In genomic region chr12:12898136-12898712, GRCh38 we compare ENCODE assay signal across 28 cellular contexts. TPM values are rescaled to one million over a fixed set of nuclear protein-coding genes. Genes with fewer than 3 reads are reported as not detected.
A peak's percentile ranks its signal among the peaks of the same experiment; 100 is the strongest.
DNase-seq lines count a peak whose midpoint lies in the region; ATAC-seq and TF ChIP-seq lines count a peak whose summit lies in the region.
"Had no signal": no experiment of that assay in that cellular context is flagged by ENCODE, and none has a peak within 500 bp of the region (broad histone marks: within the 10 kb centered on the region; RNA-seq: fewer than 3 reads in every experiment).

No MANE protein-coding gene starts in this region.

- TF ChIP-seq EP300 in Ishikawa (IDR thresholded peaks at IDR 0.05; ENCODE audit: borderline replicate concordance) (no peak), ovary (IDR thresholded peaks at IDR 0.05) (no peak)

- no peak overlapping the region for H3K4me3 ChIP-seq in ovary
- H3K4me3 ChIP-seq: cardiac muscle cell, dorsolateral prefrontal cortex, neural progenitor cell had no signal

- H3K4me3 Mint-ChIP-seq in chondrocyte (ENCODE audit: unreplicated experiment) = no peak overlapping the region
- H3K4me3 Mint-ChIP-seq: activated naive CD4-positive, alpha-beta T cell treated with anti-CD3 and anti-CD28 coated beads for 36 hours; activated T-cell treated with anti-CD3 and anti-CD28 coated beads, Interleukin-2, amount 50 U/mL, for 72 hours; CD4-positive, alpha-beta T cell; neural progenitor cell had no signal

- no peaks in the 10 kb centered on the region for H3K9me3 ChIP-seq in ovary
- H3K9me3 ChIP-seq: SK-N-SH had no signal

- no peaks in the 10 kb centered on the region for H3K36me3 ChIP-seq in ovary
- H3K36me3 ChIP-seq: cardiac muscle cell, neural progenitor cell had no signal

- H3K27ac Mint-ChIP-seq in chondrocyte (ENCODE audit: unreplicated experiment) = peak overlapping the region; percentile 96
- H3K27ac Mint-ChIP-seq: activated naive CD4-positive, alpha-beta T cell treated with anti-CD3 and anti-CD28 coated beads for 36 hours; activated T-cell treated with anti-CD3 and anti-CD28 coated beads, Interleukin-2, amount 50 U/mL, for 72 hours; CD4-positive, alpha-beta T cell; neural progenitor cell had no signal

- no peaks in the 10 kb centered on the region for H3K36me3 Mint-ChIP-seq in chondrocyte (ENCODE audit: low read depth)
- H3K36me3 Mint-ChIP-seq: neural progenitor cell had no signal

- peaks cover 75% of the 10 kb centered on the region for H3K4me1 Mint-ChIP-seq in chondrocyte (ENCODE audit: low read depth)
- H3K4me1 Mint-ChIP-seq: neural progenitor cell had no signal

- H3K4me1 ChIP-seq in ovary (ENCODE audit: insufficient read depth) = peaks cover 21% of the 10 kb centered on the region
- H3K4me1 ChIP-seq: neural progenitor cell had no signal

- TF ChIP-seq CTCF in chondrocyte (IDR thresholded peaks at IDR 0.05) = no peak
- TF ChIP-seq CTCF in ovary (IDR thresholded peaks at IDR 0.05) = no peak

- TF ChIP-seq RAD21 in Ishikawa (IDR thresholded peaks at IDR 0.05; ENCODE audit: low read depth) = no peak

- WGBS in ovary, 3 donors = 89 to 93% (median 91%) methylated on average over 9 of the region's 9 CpGs

- no peak for TF ChIP-seq POLR2A in ovary (IDR thresholded peaks at IDR 0.05)

- intact Hi-C loops in ovary (cut with DNase I) = loop anchor here in 2 of 4 donors (10.0 kb wide), 1 partner anchor 173 kb away; no protein-coding TSS in a partner anchor

- ATAC-seq in GM21576 (IDR thresholded peaks at IDR 0.05; ENCODE audit: unreplicated experiment) (no peak), GM19351 (IDR thresholded peaks at IDR 0.05; ENCODE audit: unreplicated experiment) (no peak)
- ATAC-seq: activated T-cell treated with anti-CD3 and anti-CD28 coated beads, Interleukin-2, amount 50 U/mL, for 72 hours had no signal

- H3K27ac ChIP-seq in ovary = peak overlapping the region; percentile 21 to 81
- H3K27ac ChIP-seq: cardiac muscle cell, dorsolateral prefrontal cortex, neural progenitor cell had no signal

- H3K9me3 Mint-ChIP-seq in chondrocyte (ENCODE audit: low read depth) = no peaks in the 10 kb centered on the region
- H3K9me3 Mint-ChIP-seq: activated naive CD4-positive, alpha-beta T cell treated with anti-CD3 and anti-CD28 coated beads for 36 hours; activated T-cell treated with anti-CD3 and anti-CD28 coated beads, Interleukin-2, amount 50 U/mL, for 72 hours; CD4-positive, alpha-beta T cell; neural progenitor cell had no signal

- DNase-seq in chondrocyte (ENCODE audit: low spot score) (no peak), ovary (no peak), NCI-H2171 (lab: John Stamatoyannopoulos, UW) (no peak)
- no peak for DNase-seq in activated CD4-positive, CD25-positive, alpha-beta regulatory T cell treated with anti-CD3 and anti-CD28 coated beads, Interleukin-2, amount 50 U/mL, for 72 hours
- DNase-seq: activated CD4-positive, alpha-beta T cell treated with anti-CD3 and anti-CD28 coated beads for 4 hours; activated naive CD4-positive, alpha-beta T cell treated with anti-CD3 and anti-CD28 coated beads for 36 hours; activated T-cell treated with anti-CD3 and anti-CD28 coated beads, Interleukin-2, amount 50 U/mL, for 72 hours; amniotic stem cell; CD4-positive, alpha-beta T cell; DMS153; dorsolateral prefrontal cortex; GOT3; head of caudate nucleus; kidney glomerular epithelial cell; NCI-H1105; NCI-H2029; NCI-H2227 treated with DMSO at 0.1 percent for 48 hours; RPMI8226; SK-N-SH; T-helper 2 cell had no signal

- no peaks in the 10 kb centered on the region for H3K27me3 ChIP-seq in ovary

- no peaks in the 10 kb centered on the region for H3K27me3 Mint-ChIP-seq in chondrocyte (ENCODE audit: low read depth)

TF ChIP-seq in Ishikawa, 13 proteins besides CTCF, POLR2A, EP300 and RAD21:
- TF ChIP-seq REST (IDR thresholded peaks at IDR 0.05; ENCODE audit: low read depth) (no peak), CEBPB (IDR thresholded peaks at IDR 0.05) (peak; percentile 70), FOXM1 (IDR thresholded peaks at IDR 0.05; ENCODE audit: borderline replicate concordance, low read depth) (no peak), USF1 (IDR thresholded peaks at IDR 0.05) (no peak)

RNA-seq across cellular contexts. Expression of gene GPRC5A, which starts 6.9 kb away (rescaled TPM):
- total RNA-seq in chondrocyte (8.1 to 13.1 TPM (median 10.5 TPM) in 3 replicates), ovary (10 to 100 TPM; 24.1 to 71.5 (median 43.5) TPM)
- 1 to 10 TPM; 6.5 to 8.5 TPM for polyA plus RNA-seq in ovary

RNA-seq across cellular contexts. Expression of gene GPRC5D, which starts 53.7 kb away (rescaled TPM):
- total RNA-seq in chondrocyte = not detected in 3 replicates
- total RNA-seq in ovary = under 1 TPM in 1 of 7 donors, not detected in 6; 0.37 TPM
- polyA plus RNA-seq in ovary = under 1 TPM in 1 of 2 donors, not detected in 1; 0.22 TPM
- total RNA-seq: activated naive CD4-positive, alpha-beta T cell treated with anti-CD3 and anti-CD28 coated beads for 36 hours; activated T-cell treated with anti-CD3 and anti-CD28 coated beads, Interleukin-2, amount 50 U/mL, for 72 hours; cardiac muscle cell; CD4-positive, alpha-beta T cell; G401; lung microvascular endothelial cell; pulmonary artery endothelial cell had no signal
- polyA plus RNA-seq: SK-N-SH had no signal
